ENCODE assay signal across 18 cellular contexts in the genomic region with DNA sequence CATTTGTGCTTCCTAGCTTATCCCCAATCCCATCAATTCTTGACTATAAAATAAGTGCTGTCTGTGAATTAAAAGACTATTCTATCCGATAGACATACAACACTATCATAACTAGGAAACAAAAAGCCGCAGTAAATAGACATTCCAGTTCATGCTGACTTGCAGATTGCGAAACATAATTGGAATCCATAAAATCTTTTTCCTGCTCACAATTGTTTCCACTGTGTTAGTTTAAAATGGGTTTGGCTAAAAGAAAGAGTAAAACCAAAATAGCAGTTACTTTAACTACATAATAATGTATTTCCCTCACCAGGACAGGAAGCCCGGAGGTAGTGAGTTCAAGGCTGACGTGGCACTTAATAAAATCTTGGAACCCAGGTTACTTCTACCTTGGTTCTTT. TPM values are rescaled to one million over a fixed set of nuclear protein-coding genes. Genes with fewer than 3 reads are reported as not detected.
DNase-seq lines count a peak whose midpoint lies in the region; ATAC-seq and TF ChIP-seq lines count a peak whose summit lies in the region.
"Had no signal": no experiment of that assay in that cellular context is flagged by ENCODE, and none has a peak within 500 bp of the region (broad histone marks: within the 10 kb centered on the region; RNA-seq: fewer than 3 reads in every experiment).

No MANE protein-coding gene starts in this region.

- H3K9me3 Mint-ChIP-seq in MCF 10A (ENCODE audit: unreplicated experiment), result no peaks in the 10 kb centered on the region

- H3K36me3 Mint-ChIP-seq in MCF 10A (ENCODE audit: insufficient read depth, unreplicated experiment), result no peaks in the 10 kb centered on the region

- no peak for TF ChIP-seq POLR2A in transverse colon (IDR thresholded peaks at IDR 0.05)

- in situ Hi-C loops in transverse colon (cut with MboI; ENCODE audit: low pct_ligation_motif_present in 1 of 4, low pct_unique_long_range_greater_than_20kb in 1 of 4, low sequenced_read_pairs in 3 of 4), result no loop called here

- no peaks in the 10 kb centered on the region for H3K36me3 ChIP-seq in transverse colon
- H3K36me3 ChIP-seq: BLaER1 had no signal

- H3K9me3 ChIP-seq in transverse colon, result no peaks in the 10 kb centered on the region
- H3K9me3 ChIP-seq: BLaER1 had no signal

- peak; percentile 18 for DNase-seq in GM03348 (ENCODE audit: low spot score)
- no peak for DNase-seq in left colon
- DNase-seq in transverse colon, result no peak
- no peak for DNase-seq in MCF 10A (ENCODE audit: unreplicated experiment)
- DNase-seq: DMS79 treated with DMSO at 0.1 percent for 48 hours, Kasumi-1, NCI-H1105 treated with DMSO at 0.1 percent for 48 hours, NCI-H1694 treated with DMSO at 0.1 percent for 48 hours, NCI-H2107, NCI-H2227 treated with DMSO at 0.1 percent for 48 hours, NCI-H524 treated with DMSO at 0.1 percent for 48 hours, T-helper 1 cell had no signal

- peaks cover 0 to 24% (median 10%) of the 10 kb centered on the region in 4 donors for H3K4me1 ChIP-seq in transverse colon

- H3K27me3 Mint-ChIP-seq in MCF 10A (ENCODE audit: insufficient read depth, unreplicated experiment), result peaks cover 22% of the 10 kb centered on the region

- H3K27me3 ChIP-seq in transverse colon, result no peaks in the 10 kb centered on the region
- H3K27me3 ChIP-seq: BLaER1 had no signal

- CTCF ChIA-PET in MCF 10A (lab: Yijun Ruan, JAX), result interaction anchor here (0.6 to 4.5 kb wide), 7 partner anchors 7 to 1216 kb away, joined by 3 to 70 read pairs (median 4); no protein-coding TSS in a partner anchor

- H3K4me1 Mint-ChIP-seq in MCF 10A (ENCODE audit: insufficient read depth, unreplicated experiment), result peaks cover 15% of the 10 kb centered on the region

- no peak for TF ChIP-seq CTCF in VCaP (conservative IDR thresholded peaks at IDR 0.05)
- TF ChIP-seq CTCF in transverse colon (IDR thresholded peaks at IDR 0.05), result no peak
- TF ChIP-seq CTCF in MCF 10A (IDR thresholded peaks at IDR 0.05; ENCODE audit: unreplicated experiment), result no peak

- POLR2A ChIA-PET in MCF 10A (lab: Yijun Ruan, JAX), result interaction anchor here (0.8 kb wide), 1 partner anchor 226 kb away, joined by 3 read pairs; no protein-coding TSS in a partner anchor

- no peak overlapping the region for H3K27ac Mint-ChIP-seq in MCF 10A (ENCODE audit: low read depth, unreplicated experiment)

- ATAC-seq in left colon (peak; percentile 81), GM19467 (IDR thresholded peaks at IDR 0.05; ENCODE audit: unreplicated experiment) (no peak), HG03095 (IDR thresholded peaks at IDR 0.05; ENCODE audit: unreplicated experiment) (no peak)
- ATAC-seq: Panc1 had no signal

- H3K4me3 ChIP-seq in transverse colon, result no peak overlapping the region
- H3K4me3 ChIP-seq: BLaER1 had no signal

- H3K27ac ChIP-seq in VCaP (peak overlapping the region; percentile 93), transverse colon (peak overlapping the region; percentile 24 to 39 (median 26))
- H3K27ac ChIP-seq: BLaER1 had no signal

- intact Hi-C loops in left colon (cut with DNase I, micrococcal nuclease), result no loop called here
- intact Hi-C loops in transverse colon (cut with DNase I; ENCODE audit: low total_unique reads), result no loop called here
- intact Hi-C loops in MCF 10A (cut with micrococcal nuclease), result no loop called here

- no peak for TF ChIP-seq EP300 in transverse colon (IDR thresholded peaks at IDR 0.05; ENCODE audit: low read depth)

- H3K4me3 Mint-ChIP-seq in MCF 10A (ENCODE audit: unreplicated experiment), result no peak overlapping the region

- 40 to 62% methylated on average over 3 to 5 of the region's 5 CpGs for WGBS in transverse colon (ENCODE audit: low coverage in 1 of 2), 2 donors

- BruUV-seq in MCF 10A (replicated peaks; lab: Mats Ljungman, UMichigan), result no TSS peak

RNA-seq across cellular contexts. Expression of gene SMIM31, which starts 17.2 kb away (rescaled TPM):
- 10 to 100 TPM; 30.6 to 31.9 TPM for total RNA-seq in left colon
- total RNA-seq in transverse colon, result 10 to 100 TPM in 2 of 4 donors, 1 to 10 TPM in 2; 1.9 to 11.1 (median 6.2) TPM
- not detected in 2 replicates for total RNA-seq in MCF 10A (2022)
- total RNA-seq: G401 had no signal
